In the genomic region with DNA sequence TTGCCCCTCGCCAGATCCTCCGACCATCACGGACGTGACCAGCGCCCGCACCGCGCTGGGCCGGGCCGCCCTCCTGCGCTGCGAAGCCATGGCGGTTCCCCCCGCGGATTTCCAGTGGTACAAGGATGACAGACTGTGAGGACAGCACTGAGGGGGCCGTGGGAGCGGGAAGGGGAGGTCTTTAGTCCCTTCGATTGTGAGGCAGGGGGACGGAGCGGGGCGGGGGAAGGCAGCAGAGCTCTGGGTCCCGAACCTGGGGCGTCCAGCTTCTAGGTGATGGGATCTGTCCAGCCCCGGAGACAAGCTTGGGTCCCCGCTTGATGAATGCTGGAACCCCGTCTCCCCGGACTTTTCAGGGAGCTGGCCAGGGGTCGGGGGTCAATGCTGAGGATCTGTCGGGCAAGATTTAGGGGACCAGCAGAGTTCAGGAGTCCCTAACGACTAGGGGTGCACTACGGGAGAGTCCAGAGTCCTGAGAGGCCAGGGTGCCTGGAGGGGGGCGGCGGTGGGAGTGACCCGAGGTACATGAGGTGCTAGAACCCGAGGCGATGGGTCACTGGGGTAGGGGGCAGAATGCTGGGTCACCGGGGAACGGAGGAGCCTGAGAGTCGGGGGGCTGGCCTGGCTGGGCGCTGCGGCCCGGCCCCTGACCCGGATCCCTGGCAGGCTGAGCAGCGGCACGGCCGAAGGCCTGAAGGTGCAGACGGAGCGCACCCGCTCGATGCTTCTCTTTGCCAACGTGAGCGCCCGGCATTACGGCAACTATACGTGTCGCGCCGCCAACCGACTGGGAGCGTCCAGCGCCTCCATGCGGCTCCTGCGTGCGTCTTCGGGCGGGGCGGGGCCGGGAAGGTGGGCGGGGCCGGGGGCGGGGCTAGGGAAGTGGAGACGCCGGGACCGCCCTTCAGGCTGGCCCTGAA, we compare ENCODE assay signal across 7 cellular contexts. TPM values are rescaled to one million over a fixed set of nuclear protein-coding genes. Genes with fewer than 3 reads are reported as not detected.
DNase-seq lines count a peak whose midpoint lies in the region; ATAC-seq and TF ChIP-seq lines count a peak whose summit lies in the region.

No MANE protein-coding gene starts in this region.

- WGBS in HUES64, result 75% methylated on average over 74 of the region's 74 CpGs

- H3K27ac ChIP-seq in HUES64 (ENCODE audit: low read depth, low read length) (no peak overlapping the region), osteoblast (ENCODE audit: low read depth, low read length) (no peak overlapping the region)

- H3K79me2 ChIP-seq in osteoblast (ENCODE audit: insufficient read depth, low read length), result no peaks in the 10 kb centered on the region

- H3K4me2 ChIP-seq in osteoblast (ENCODE audit: insufficient read depth, low read length), result peak overlapping the region; percentile 43

- peak; percentile 82 for DNase-seq in activated CD4-positive, alpha-beta T cell treated with anti-CD3 and anti-CD28 coated beads for 48 hours
- DNase-seq in epidermal melanocyte (ENCODE audit: insufficient read length, low spot score), result peak; percentile 40
- DNase-seq in osteoblast (ENCODE audit: insufficient read length, low spot score, missing footprints), result peak; percentile 95
- DNase-seq in NCI-H1417 treated with DMSO at 0.1 percent for 48 hours (lab: John Stamatoyannopoulos, UW), result no peak
- DNase-seq in SHP77 treated with DMSO at 0.1 percent for 48 hours (lab: John Stamatoyannopoulos, UW), result no peak

- H3K4me3 ChIP-seq in HUES64 (ENCODE audit: low read length), result peak overlapping the region; percentile 51
- H3K4me3 ChIP-seq in osteoblast (ENCODE audit: insufficient read depth, low read length), result peak overlapping the region; percentile 25

- H3K27me3 ChIP-seq in HUES64 (ENCODE audit: insufficient read depth, low read length) (peaks cover 5% of the 10 kb centered on the region; the same call in 1 of the 2 replicates), osteoblast (ENCODE audit: insufficient read depth, low read length) (peaks cover 4% of the 10 kb centered on the region)

- H2AFZ ChIP-seq in osteoblast (ENCODE audit: low read length), result no peak overlapping the region

- ATAC-seq in GM18498 (IDR thresholded peaks at IDR 0.05; ENCODE audit: unreplicated experiment), result no peak

- no peaks in the 10 kb centered on the region for H4K20me1 ChIP-seq in osteoblast (ENCODE audit: insufficient read depth, low read length)

- peaks cover 3% of the 10 kb centered on the region; the same call in 1 of the 2 replicates for H3K4me1 ChIP-seq in HUES64 (ENCODE audit: insufficient read depth, low read length)
- no peaks in the 10 kb centered on the region for H3K4me1 ChIP-seq in osteoblast (ENCODE audit: insufficient read depth, low read length)

- H3K36me3 ChIP-seq in HUES64 (ENCODE audit: insufficient read depth, low read length), result peaks cover 24% of the 10 kb centered on the region
- no peaks in the 10 kb centered on the region for H3K36me3 ChIP-seq in osteoblast (ENCODE audit: insufficient read depth, low read length)

- H3K9me3 ChIP-seq in HUES64 (ENCODE audit: insufficient read depth, low read depth, low read length) (no peaks in the 10 kb centered on the region), osteoblast (ENCODE audit: low read depth, low read length) (no peaks in the 10 kb centered on the region)

- H3K9ac ChIP-seq in HUES64 (ENCODE audit: low read depth, low read length), result peak overlapping the region; percentile 68; the same call in 1 of the 2 replicates

- no peak for TF ChIP-seq CTCF in osteoblast (IDR thresholded peaks at IDR 0.05; ENCODE audit: extremely low read depth, low read depth, low read length)

RNA-seq across cellular contexts. Expression of a gene that starts 14.6 kb away (rescaled TPM):
- 5.7 TPM for polyA plus RNA-seq in HUES64 (2013, experiment 1 of 2)
- polyA plus RNA-seq in HUES64 (2013, experiment 2 of 2), result 7.2 TPM
- total RNA-seq in osteoblast, result 0.72 and 0.88 TPM in 2 replicates

RNA-seq across cellular contexts. Expression of a gene that starts 15.9 kb away (rescaled TPM):
- polyA plus RNA-seq in HUES64 (2013, experiment 1 of 2), result 33.4 TPM
- 49.2 TPM for polyA plus RNA-seq in HUES64 (2013, experiment 2 of 2)
- total RNA-seq in osteoblast, result not detected in 2 replicates

RNA-seq across cellular contexts. Expression of a gene that starts 38.9 kb away (rescaled TPM):
- 39.9 TPM for polyA plus RNA-seq in HUES64 (2013, experiment 1 of 2)
- polyA plus RNA-seq in HUES64 (2013, experiment 2 of 2), result 39.1 TPM
- total RNA-seq in osteoblast, result 68.4 and 84.3 TPM in 2 replicates

RNA-seq across cellular contexts. Expression of a gene that starts 41.5 kb away (rescaled TPM):
- 0.75 TPM for polyA plus RNA-seq in HUES64 (2013, experiment 1 of 2)
- polyA plus RNA-seq in HUES64 (2013, experiment 2 of 2), result 1.1 TPM
- total RNA-seq in osteoblast, result not detected in 2 replicates

RNA-seq across cellular contexts. Expression of a gene that starts 45.1 kb away (rescaled TPM):
- not detected for polyA plus RNA-seq in HUES64 (2013, experiment 1 of 2)
- polyA plus RNA-seq in HUES64 (2013, experiment 2 of 2), result not detected
- not detected in 2 replicates for total RNA-seq in osteoblast

Comparison
In these comparisons a context has a peak if more than half of its experiments do, and no peak if none do; other contexts are left out.
1. DNase-seq: peak in activated CD4-positive, alpha-beta T cell treated with anti-CD3 and anti-CD28 coated beads for 48 hours (single experiment), epidermal melanocyte (single experiment) and osteoblast (single experiment); none in NCI-H1417 treated with DMSO at 0.1 percent for 48 hours (single experiment) and SHP77 treated with DMSO at 0.1 percent for 48 hours (single experiment).